In genomic region chr3:129040039-129040336, GRCh38 we compare ENCODE assay signal across 19 cellular contexts. TPM values are rescaled to one million over a fixed set of nuclear protein-coding genes. Genes with fewer than 3 reads are reported as not detected.
DNase-seq lines count a peak whose midpoint lies in the region; ATAC-seq, FAIRE-seq and TF ChIP-seq lines count a peak whose summit lies in the region.
"Had no signal": no experiment of that assay in that cellular context is flagged by ENCODE, and none has a peak within 500 bp of the region (broad histone marks: within the 10 kb centered on the region; RNA-seq: fewer than 3 reads in every experiment).

No MANE protein-coding gene starts in this region.

- DNase-seq in BE2C (no peak), HFFc6 (no peak), endothelial cell (ENCODE audit: low spot score) (no peak), osteoblast (ENCODE audit: insufficient read length, low spot score, missing footprints) (peak; percentile 66), activated gamma-delta T cell treated with Interleukin-2 at 50 U/mL for 16 hours (no peak), colonic mucosa (no peak), kidney (no peak)
- DNase-seq: Karpas-422, OCI-M1, Peyer's patch, SIG-M5, SW 1271 had no signal

- no peak overlapping the region for H3K4me2 ChIP-seq in osteoblast (ENCODE audit: insufficient read depth, low read length)

- H3K27me3 ChIP-seq in BE2C, result no peaks in the 10 kb centered on the region
- H3K27me3 ChIP-seq in osteoblast (ENCODE audit: insufficient read depth, low read length), result peaks cover 33% of the 10 kb centered on the region
- H3K27me3 ChIP-seq in colonic mucosa, result no peaks in the 10 kb centered on the region
- H3K27me3 ChIP-seq: Peyer's patch had no signal

- H3K27ac ChIP-seq in osteoblast (ENCODE audit: low read depth, low read length), result no peak overlapping the region
- H3K27ac ChIP-seq in colonic mucosa, result no peak overlapping the region
- H3K27ac ChIP-seq in kidney (ENCODE audit: low read depth in 2 of 2, low read length in 2 of 2), result no peak overlapping the region
- H3K27ac ChIP-seq: Peyer's patch, SK-N-MC had no signal

- no peak overlapping the region for H2AFZ ChIP-seq in osteoblast (ENCODE audit: low read length)

- no peak overlapping the region for H3K4me3 ChIP-seq in BE2C (ENCODE audit: low read depth, low read length)
- H3K4me3 ChIP-seq in osteoblast (ENCODE audit: insufficient read depth, low read length), result no peak overlapping the region
- no peak overlapping the region for H3K4me3 ChIP-seq in colonic mucosa
- H3K4me3 ChIP-seq in kidney (ENCODE audit: low read length in 2 of 2), result no peak overlapping the region
- H3K4me3 ChIP-seq: Peyer's patch, SK-N-MC had no signal

- H3K4me1 Mint-ChIP-seq in HFFc6 (ENCODE audit: low read depth) (no peaks in the 10 kb centered on the region), endothelial cell (ENCODE audit: unreplicated experiment) (peaks cover 9% of the 10 kb centered on the region)

- H3K4me3 Mint-ChIP-seq in HFFc6 (no peak overlapping the region), endothelial cell (ENCODE audit: unreplicated experiment) (no peak overlapping the region)

- no peaks in the 10 kb centered on the region for H3K36me3 ChIP-seq in BE2C
- no peaks in the 10 kb centered on the region for H3K36me3 ChIP-seq in osteoblast (ENCODE audit: insufficient read depth, low read length)
- H3K36me3 ChIP-seq in colonic mucosa, result no peaks in the 10 kb centered on the region
- H3K36me3 ChIP-seq in kidney (ENCODE audit: control insufficient read depth in 1 of 2, insufficient read depth in 2 of 2, low read length in 2 of 2), result no peaks in the 10 kb centered on the region
- H3K36me3 ChIP-seq: Peyer's patch had no signal

- H4K20me1 ChIP-seq in osteoblast (ENCODE audit: insufficient read depth, low read length), result no peaks in the 10 kb centered on the region

- H3K4me1 ChIP-seq in BE2C (peaks cover 15% of the 10 kb centered on the region), osteoblast (ENCODE audit: insufficient read depth, low read length) (no peaks in the 10 kb centered on the region), colonic mucosa (no peaks in the 10 kb centered on the region), kidney (ENCODE audit: control insufficient read depth in 1 of 2, insufficient read depth in 1 of 2, low read depth in 1 of 2, low read length in 2 of 2) (no peaks in the 10 kb centered on the region)
- H3K4me1 ChIP-seq: Peyer's patch had no signal

- H3K36me3 Mint-ChIP-seq in HFFc6 (ENCODE audit: low read depth), result peaks cover 9% of the 10 kb centered on the region; the same call in 1 of the 2 replicates
- H3K36me3 Mint-ChIP-seq in endothelial cell (ENCODE audit: low read depth, unreplicated experiment), result peaks cover 13% of the 10 kb centered on the region

- no peaks in the 10 kb centered on the region for H3K9me3 ChIP-seq in BE2C
- H3K9me3 ChIP-seq in osteoblast (ENCODE audit: low read depth, low read length), result no peaks in the 10 kb centered on the region
- no peaks in the 10 kb centered on the region for H3K9me3 ChIP-seq in colonic mucosa
- no peaks in the 10 kb centered on the region for H3K9me3 ChIP-seq in kidney (ENCODE audit: control insufficient read depth in 1 of 2, low read length in 2 of 2)
- H3K9me3 ChIP-seq: Peyer's patch had no signal

- H3K9ac ChIP-seq in colonic mucosa (ENCODE audit: low read depth in 2 of 2, low read length in 2 of 2) (no peak overlapping the region), kidney (ENCODE audit: low read length in 2 of 2) (no peak overlapping the region)

- H3K9me3 Mint-ChIP-seq in HFFc6 (peaks cover 7% of the 10 kb centered on the region), endothelial cell (ENCODE audit: unreplicated experiment) (peaks cover 4% of the 10 kb centered on the region)

- ATAC-seq in HG03460 (IDR thresholded peaks at IDR 0.05; ENCODE audit: unreplicated experiment), result no peak

- H3K27me3 Mint-ChIP-seq in HFFc6 (ENCODE audit: insufficient read depth), result peaks cover 45% of the 10 kb centered on the region
- peaks cover 4% of the 10 kb centered on the region for H3K27me3 Mint-ChIP-seq in endothelial cell (ENCODE audit: unreplicated experiment)

- H3K27ac Mint-ChIP-seq in HFFc6, result no peak overlapping the region
- H3K27ac Mint-ChIP-seq in endothelial cell (ENCODE audit: unreplicated experiment), result peak overlapping the region; percentile 42
- H3K27ac Mint-ChIP-seq: H9 had no signal

- FAIRE-seq in kidney (lab: Jason Lieb, UNC), result no peak
- FAIRE-seq: A204.1, GM12892, GM19239 had no signal

- TF ChIP-seq CTCF in BE2C (IDR thresholded peaks at IDR 0.05; ENCODE audit: low read depth, low read length) (0 out of 2 replicates have a peak, but pooled peaks have one; percentile 3), HFFc6 (IDR thresholded peaks at IDR 0.05) (0 out of 2 replicates have a peak, but pooled peaks have one; percentile 9), endothelial cell (IDR thresholded peaks at IDR 0.05; ENCODE audit: unreplicated experiment) (no peak), osteoblast (IDR thresholded peaks at IDR 0.05; ENCODE audit: extremely low read depth, low read depth, low read length) (no peak), colonic mucosa (IDR thresholded peaks at IDR 0.05) (no peak), kidney (IDR thresholded peaks at IDR 0.05; ENCODE audit: borderline replicate concordance, extremely low read depth, insufficient read depth) (no peak)

- no peaks in the 10 kb centered on the region for H3K79me2 ChIP-seq in osteoblast (ENCODE audit: insufficient read depth, low read length)

- intact Hi-C loops in colonic mucosa (cut with DNase I), result no loop called here
- intact Hi-C loops in kidney (cut with DNase I), result no loop called here

RNA-seq across cellular contexts. Expression of gene GP9, which starts 20.6 kb away (rescaled TPM):
- polyA plus RNA-seq in BE2C (2012; ENCODE audit: insufficient read depth, insufficient read length, low read depth), result not detected
- total RNA-seq in HFFc6 (2021; fragmentation: NEBNext Ultra II Directional; extraction: Animal tissue kit (Norgen Biotek cat#: 25700)), result not detected
- total RNA-seq in endothelial cell (ENCODE audit: unreplicated experiment) (1.5 TPM), osteoblast (not detected in 2 replicates), colonic mucosa (under 1 TPM in 1 of 2 donors, not detected in 1; 0.37 TPM), kidney (not detected)
- polyA plus RNA-seq in kidney (ENCODE audit: insufficient read depth, low read depth, low replicate concordance), result 0.49 TPM
- total RNA-seq: H9, HT-29, Peyer's patch had no signal

RNA-seq across cellular contexts. Expression of gene EFCC1, which starts 38.9 kb away (rescaled TPM):
- not detected for polyA plus RNA-seq in BE2C (2012; ENCODE audit: insufficient read depth, insufficient read length, low read depth)
- total RNA-seq in HFFc6 (2021; fragmentation: NEBNext Ultra II Directional; extraction: Animal tissue kit (Norgen Biotek cat#: 25700)), result not detected
- total RNA-seq in endothelial cell (ENCODE audit: unreplicated experiment), result 15.9 TPM
- total RNA-seq in osteoblast, result not detected in 2 replicates
- total RNA-seq in colonic mucosa, result 1 to 10 TPM; 1.3 to 1.7 TPM
- total RNA-seq in kidney, result 3.7 TPM
- polyA plus RNA-seq in kidney (ENCODE audit: insufficient read depth, low read depth, low replicate concordance), result 2.4 TPM

RNA-seq across cellular contexts. Expression of gene CFAP92, which starts 46.1 kb away (rescaled TPM):
- polyA plus RNA-seq in BE2C (2012; ENCODE audit: insufficient read depth, insufficient read length, low read depth), result 0.68 TPM
- not detected for total RNA-seq in HFFc6 (2021; fragmentation: NEBNext Ultra II Directional; extraction: Animal tissue kit (Norgen Biotek cat#: 25700))
- total RNA-seq in endothelial cell (ENCODE audit: unreplicated experiment) (3.7 TPM), osteoblast (not detected in 2 replicates), colonic mucosa (1 to 10 TPM in 1 of 2 donors, under 1 TPM in 1; 0.77 to 1.2 TPM), kidney (0.60 TPM)
- 0.56 TPM for polyA plus RNA-seq in kidney (ENCODE audit: insufficient read depth, low read depth, low replicate concordance)

Comparison
In these comparisons a context has a peak if more than half of its experiments do, and no peak if none do; other contexts are left out.
1. CTCF ChIP-seq: peak in BE2C (single experiment) and HFFc6 (single experiment); none in endothelial cell (single experiment), osteoblast (single experiment), colonic mucosa (single experiment) and kidney (single experiment).